ENCODE assay signal across 8 cellular contexts in genomic region chr1:38586993-38587646, GRCh38.
DNase-seq lines count a peak whose midpoint lies in the region; ATAC-seq and FAIRE-seq lines count a peak whose summit lies in the region.

No MANE protein-coding gene starts in this region.

- no peaks in the 10 kb centered on the region for H3K27me3 ChIP-seq in SJCRH30
- H3K27me3 ChIP-seq in adipocyte (replicated peaks; ENCODE audit: control insufficient read depth, insufficient read depth, low read length), result peaks cover 4% of the 10 kb centered on the region
- no peaks in the 10 kb centered on the region for H3K27me3 ChIP-seq in iPS DF 6.9 (ENCODE audit: control insufficient read depth, insufficient read depth, low read length)

- H3K9ac ChIP-seq in adipocyte (ENCODE audit: low read length), result no peak overlapping the region

- peak; percentile 20 for DNase-seq in AG08395 (ENCODE audit: low spot score)
- DNase-seq in GM19239 (ENCODE audit: insufficient read length, low spot score), result peak; percentile 71
- DNase-seq in SJCRH30, result peak; percentile 41 to 74
- DNase-seq in adipocyte (ENCODE audit: low read depth), result peak; percentile 9
- DNase-seq in iPS DF 6.9 (ENCODE audit: low read depth, low spot score), result peak; percentile 63
- DNase-seq in stimulated activated CD4-positive, alpha-beta T cell treated with anti-CD3 and anti-CD28 coated beads, Interleukin-1b, Interleukin-23, amount 100 ng/mL, for 48 hours, result peak; percentile 48

- H3K27ac ChIP-seq in SJCRH30 (no peak overlapping the region), iPS DF 6.9 (ENCODE audit: low read length) (no peak overlapping the region)

- FAIRE-seq in GM19239 (lab: Jason Lieb, UNC), result peak; percentile 74

- no peak overlapping the region for H3K4me3 ChIP-seq in SJCRH30
- H3K4me3 ChIP-seq in adipocyte (ENCODE audit: low read length), result no peak overlapping the region
- no peak overlapping the region for H3K4me3 ChIP-seq in iPS DF 6.9 (ENCODE audit: low read length)

- peaks cover 3% of the 10 kb centered on the region; the same call in 1 of the 2 replicates for H3K4me1 ChIP-seq in SJCRH30
- no peaks in the 10 kb centered on the region for H3K4me1 ChIP-seq in adipocyte (ENCODE audit: control insufficient read depth, insufficient read depth, low read length)
- H3K4me1 ChIP-seq in iPS DF 6.9 (ENCODE audit: control insufficient read depth, insufficient read depth, low read length), result no peaks in the 10 kb centered on the region; the same call in 1 of the 2 replicates

- WGBS in iPS DF 6.9 (ENCODE audit: insufficient coverage, insufficient read length), result no CpG with 5 or more reads among the region's 9 CpGs

- H3K9me3 ChIP-seq in SJCRH30 (replicated peaks) (peaks cover 6% of the 10 kb centered on the region; the same call in 1 of the 2 replicates), adipocyte (ENCODE audit: control insufficient read depth, low read length) (peaks cover 22% of the 10 kb centered on the region), iPS DF 6.9 (ENCODE audit: control insufficient read depth, insufficient read depth, low read length) (no peaks in the 10 kb centered on the region)

- H3K36me3 ChIP-seq in SJCRH30 (no peaks in the 10 kb centered on the region), adipocyte (ENCODE audit: control insufficient read depth, insufficient read depth, low read length, severe bottlenecking) (no peaks in the 10 kb centered on the region), iPS DF 6.9 (ENCODE audit: control insufficient read depth, insufficient read depth, low read length) (no peaks in the 10 kb centered on the region)

- no peak for ATAC-seq in HG03457 (IDR thresholded peaks at IDR 0.05; ENCODE audit: unreplicated experiment)
- no peak for ATAC-seq in HG03280 (IDR thresholded peaks at IDR 0.05; ENCODE audit: unreplicated experiment)

Comparison
In these comparisons a context has a peak if more than half of its experiments do, and no peak if none do; other contexts are left out.
1. DNase-seq: peak in every context shown above with its lines; median percentile 71 in GM19239; 63 in iPS DF 6.9; 58 in SJCRH30; 48 in stimulated activated CD4-positive, alpha-beta T cell treated with anti-CD3 and anti-CD28 coated beads, Interleukin-1b, Interleukin-23, amount 100 ng/mL, for 48 hours; 20 in AG08395; 9 in adipocyte.